In genomic region chr7:100167912-100168323, GRCh38 we compare ENCODE assay signal across 8 cellular contexts. TPM values are rescaled to one million over a fixed set of nuclear protein-coding genes. Genes with fewer than 3 reads are reported as not detected.
DNase-seq lines count a peak whose midpoint lies in the region; ATAC-seq and TF ChIP-seq lines count a peak whose summit lies in the region.

No MANE protein-coding gene starts in this region.

- H3K9me3 ChIP-seq in HUES64 (ENCODE audit: insufficient read depth, low read depth, low read length), result no peaks in the 10 kb centered on the region
- H3K9me3 ChIP-seq in right lobe of liver, result no peaks in the 10 kb centered on the region
- no peaks in the 10 kb centered on the region for H3K9me3 ChIP-seq in upper lobe of right lung

- H3K9ac ChIP-seq in HUES64 (ENCODE audit: low read depth, low read length), result peak overlapping the region; percentile 50; the same call in 1 of the 2 replicates

- ATAC-seq in right lobe of liver (peak in 3 of 4 donors; percentile 13 to 18 (median 17)), upper lobe of right lung (peak; percentile 6)

- intact Hi-C loops in right lobe of liver (cut with DNase I) (no loop called here), upper lobe of right lung (cut with DNase I) (no loop called here)

- TF ChIP-seq CTCF in brain microvascular endothelial cell (IDR thresholded peaks at IDR 0.05; ENCODE audit: low read depth, low read length, missing control alignments), result no peak
- no peak for TF ChIP-seq CTCF in right lobe of liver (IDR thresholded peaks at IDR 0.05)
- TF ChIP-seq CTCF in upper lobe of right lung (IDR thresholded peaks at IDR 0.05), result no peak

- H3K36me3 ChIP-seq in HUES64 (ENCODE audit: insufficient read depth, low read length), result no peaks in the 10 kb centered on the region
- no peaks in the 10 kb centered on the region for H3K36me3 ChIP-seq in brain microvascular endothelial cell (replicated peaks)
- H3K36me3 ChIP-seq in right lobe of liver, result no peaks in the 10 kb centered on the region
- H3K36me3 ChIP-seq in upper lobe of right lung, result no peaks in the 10 kb centered on the region

- no peak for TF ChIP-seq POLR2A in right lobe of liver (IDR thresholded peaks at IDR 0.05)

- H3K4me1 ChIP-seq in HUES64 (ENCODE audit: insufficient read depth, low read length), result peaks cover 29% of the 10 kb centered on the region
- peaks cover 0 to 6% (median 2%) of the 10 kb centered on the region in 4 donors for H3K4me1 ChIP-seq in right lobe of liver
- H3K4me1 ChIP-seq in upper lobe of right lung, result peaks cover 7% of the 10 kb centered on the region

- DNase-seq in 8988T, result peak; percentile 18
- DNase-seq in brain microvascular endothelial cell, result no peak
- DNase-seq in right lobe of liver, result no peak
- DNase-seq in upper lobe of right lung, result peak; percentile 61
- DNase-seq in anterior cingulate cortex (lab: John Stamatoyannopoulos, UW), result no peak
- no peak for DNase-seq in KG1 (lab: John Stamatoyannopoulos, UW)
- DNase-seq in NCI-H2107 (lab: John Stamatoyannopoulos, UW), result no peak

- H3K27ac ChIP-seq in HUES64 (ENCODE audit: low read depth, low read length) (no peak overlapping the region), brain microvascular endothelial cell (no peak overlapping the region), right lobe of liver (no peak overlapping the region), upper lobe of right lung (peak overlapping the region; percentile 42)

- WGBS in HUES64, result 4% methylated on average over 10 of the region's 11 CpGs
- 0% methylated on average over 10 of the region's 11 CpGs for WGBS in right lobe of liver (ENCODE audit: insufficient coverage, low coverage, low lambda C conversion rate, missing lambda C conversion rate)

- in situ Hi-C loops in brain microvascular endothelial cell (cut with HindIII; ENCODE audit: low pct_ligation_motif_present, low sequenced_read_pairs), result no loop called here

- H3K27me3 ChIP-seq in HUES64 (ENCODE audit: insufficient read depth, low read length), result peaks cover 22% of the 10 kb centered on the region
- peaks cover 4% of the 10 kb centered on the region for H3K27me3 ChIP-seq in brain microvascular endothelial cell (replicated peaks)
- H3K27me3 ChIP-seq in right lobe of liver, result no peaks in the 10 kb centered on the region
- peaks cover 11% of the 10 kb centered on the region for H3K27me3 ChIP-seq in upper lobe of right lung

- H3K4me3 ChIP-seq in HUES64 (ENCODE audit: low read length) (peak overlapping the region; percentile 57), brain microvascular endothelial cell (ENCODE audit: low read depth, low read length) (peak overlapping the region; percentile 54), right lobe of liver (peak overlapping the region in 2 of 3 donors; percentile 9 to 37), upper lobe of right lung (peak overlapping the region; percentile 53)

RNA-seq across cellular contexts. Expression of gene GAL3ST4, which starts 0.5 kb away (rescaled TPM):
- polyA plus RNA-seq in HUES64 (2013, experiment 1 of 2), result 2.9 TPM
- 4.8 TPM for polyA plus RNA-seq in HUES64 (2013, experiment 2 of 2)
- total RNA-seq in right lobe of liver (1 to 10 TPM in 1 of 6 experiments, under 1 TPM in 4, not detected in 1; 0.12 to 1.1 (median 0.56) TPM), upper lobe of right lung (4.4 TPM)

RNA-seq across cellular contexts. Expression of gene GPC2, which starts 9.3 kb away (rescaled TPM):
- 25.8 TPM for polyA plus RNA-seq in HUES64 (2013, experiment 1 of 2)
- 32.0 TPM for polyA plus RNA-seq in HUES64 (2013, experiment 2 of 2)
- total RNA-seq in right lobe of liver, result under 1 TPM in 2 of 6 experiments, not detected in 4; 0.35 to 0.40 TPM
- 0.49 TPM for total RNA-seq in upper lobe of right lung

RNA-seq across cellular contexts. Expression of gene TRAPPC14, which starts 9.4 kb away (rescaled TPM):
- 12.3 TPM for polyA plus RNA-seq in HUES64 (2013, experiment 1 of 2)
- 11.9 TPM for polyA plus RNA-seq in HUES64 (2013, experiment 2 of 2)
- total RNA-seq in right lobe of liver, result 10 to 100 TPM in 4 of 6 experiments, 1 to 10 TPM in 2; 8.2 to 14.6 (median 10.3) TPM
- 19.7 TPM for total RNA-seq in upper lobe of right lung

RNA-seq across cellular contexts. Expression of gene STAG3, which starts 9.8 kb away (rescaled TPM):
- polyA plus RNA-seq in HUES64 (2013, experiment 1 of 2), result 1.7 TPM
- polyA plus RNA-seq in HUES64 (2013, experiment 2 of 2), result 2.0 TPM
- total RNA-seq in right lobe of liver, result 1 to 10 TPM in 4 of 6 experiments, under 1 TPM in 2; 0.81 to 5.9 (median 4.4) TPM
- 2.3 TPM for total RNA-seq in upper lobe of right lung

RNA-seq across cellular contexts. Expression of gene LAMTOR4, which starts 19.2 kb away (rescaled TPM):
- 142 TPM for polyA plus RNA-seq in HUES64 (2013, experiment 1 of 2)
- 156 TPM for polyA plus RNA-seq in HUES64 (2013, experiment 2 of 2)
- total RNA-seq in right lobe of liver (10 to 100 TPM; 35.8 to 66.6 (median 44.9) TPM), upper lobe of right lung (105 TPM)

Comparison
In these comparisons a context has a peak if more than half of its experiments do, and no peak if none do; other contexts are left out.
1. DNase-seq: peak in 8988T (single experiment) and upper lobe of right lung (single experiment); none in brain microvascular endothelial cell (single experiment), right lobe of liver (0 of 3), anterior cingulate cortex (0 of 58), KG1 (single experiment) and NCI-H2107 (single experiment).
2. Peak in every context shown above with its lines, with median percentiles within 50 percentile points of each other: H3K4me3 ChIP-seq.